ENCODE assay signal across 8 cellular contexts in the genomic region with DNA sequence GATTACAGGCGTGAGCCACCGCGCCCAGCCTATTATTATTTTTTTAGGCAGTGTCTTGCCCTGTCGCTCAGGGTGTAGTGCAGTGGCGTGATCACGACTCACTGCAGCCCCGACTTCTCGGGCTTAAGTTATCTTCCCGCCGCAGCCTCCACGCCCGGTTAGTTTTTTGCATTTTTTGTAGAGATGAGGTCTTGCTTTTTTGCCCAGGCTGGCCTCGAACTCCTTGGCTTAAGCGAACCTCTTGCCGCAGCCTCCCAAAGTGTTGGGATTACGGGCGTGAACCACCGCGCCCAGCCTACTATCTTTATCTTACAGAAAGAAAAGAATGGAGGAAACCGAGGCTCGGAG. TPM values are rescaled to one million over a fixed set of nuclear protein-coding genes. Genes with fewer than 3 reads are reported as not detected.
DNase-seq lines count a peak whose midpoint lies in the region; ATAC-seq and TF ChIP-seq lines count a peak whose summit lies in the region.

No MANE protein-coding gene starts in this region.

- no peak for TF ChIP-seq POLR2A in tibial nerve (IDR thresholded peaks at IDR 0.05)

- intact Hi-C loops in activated naive CD4-positive, alpha-beta T cell treated with anti-CD3 and anti-CD28 coated beads for 36 hours (cut with micrococcal nuclease), result loop anchor here (1.0 to 10.0 kb wide), 3 partner anchors 9 to 823 kb away; a partner anchor contains a TSS
- intact Hi-C loops in left colon (cut with DNase I, micrococcal nuclease), result no loop called here

- DNase-seq in activated naive CD4-positive, alpha-beta T cell treated with anti-CD3 and anti-CD28 coated beads for 36 hours, result no peak
- DNase-seq in activated naive CD4-positive, alpha-beta T cell (lab: John Stamatoyannopoulos, UW), result no peak
- DNase-seq in activated naive CD8-positive, alpha-beta T cell treated with anti-CD3 and anti-CD28 coated beads, Interleukin-2, amount 10 ng/mL, durations not matched to agents 7 days and 5 days, result no peak
- DNase-seq in left colon, result no peak
- no peak for DNase-seq in tibial nerve (ENCODE audit: low spot score in 2 of 2)
- no peak for DNase-seq in MV-4-11 (lab: John Stamatoyannopoulos, UW)
- no peak for DNase-seq in NCI-H2029 (lab: John Stamatoyannopoulos, UW)

- H3K9me3 ChIP-seq in tibial nerve, result no peaks in the 10 kb centered on the region

- peaks cover 17% of the 10 kb centered on the region for H3K36me3 Mint-ChIP-seq in activated naive CD4-positive, alpha-beta T cell treated with anti-CD3 and anti-CD28 coated beads for 36 hours (ENCODE audit: low read depth)
- no peaks in the 10 kb centered on the region for H3K36me3 Mint-ChIP-seq in activated naive CD8-positive, alpha-beta T cell treated with anti-CD3 and anti-CD28 coated beads, Interleukin-2, amount 10 ng/mL, durations not matched to agents 7 days and 5 days

- TF ChIP-seq EP300 in tibial nerve (IDR thresholded peaks at IDR 0.05), result no peak

- peak overlapping the region; percentile 91 for H3K27ac Mint-ChIP-seq in activated naive CD4-positive, alpha-beta T cell treated with anti-CD3 and anti-CD28 coated beads for 36 hours
- H3K27ac Mint-ChIP-seq in activated naive CD8-positive, alpha-beta T cell treated with anti-CD3 and anti-CD28 coated beads, Interleukin-2, amount 10 ng/mL, durations not matched to agents 7 days and 5 days, result peak overlapping the region; percentile 98

- ATAC-seq in activated naive CD8-positive, alpha-beta T cell treated with anti-CD3 and anti-CD28 coated beads, Interleukin-2, amount 10 ng/mL, durations not matched to agents 7 days and 5 days (ENCODE audit: low read depth), result no peak
- ATAC-seq in left colon, result peak; percentile 4
- no peak for ATAC-seq in GM19395 (IDR thresholded peaks at IDR 0.05; ENCODE audit: unreplicated experiment)

- POLR2A ChIA-PET in activated naive CD8-positive, alpha-beta T cell treated with anti-CD3 and anti-CD28 coated beads, Interleukin-2, amount 10 ng/mL, durations not matched to agents 7 days and 5 days (lab: Charles Lee), result interaction anchor here (0.6 to 1.3 kb wide), 6 partner anchors 8 to 561 kb away, joined by 3 to 9 read pairs (median 3); no protein-coding TSS in a partner anchor

- CTCF ChIA-PET in activated naive CD4-positive, alpha-beta T cell treated with anti-CD3 and anti-CD28 coated beads for 36 hours (lab: Charles Lee), result no interaction called here

- no peak for TF ChIP-seq CTCF in tibial nerve (IDR thresholded peaks at IDR 0.05)

- H3K4me1 ChIP-seq in tibial nerve, result peaks cover 0 to 48% (median 31%) of the 10 kb centered on the region in 4 donors

- no peaks in the 10 kb centered on the region for H3K27me3 ChIP-seq in tibial nerve

- no peaks in the 10 kb centered on the region for H3K36me3 ChIP-seq in tibial nerve

- peak overlapping the region; percentile 97 to 99 (median 98) for H3K27ac ChIP-seq in tibial nerve

- peak overlapping the region; percentile 83 for H3K4me3 Mint-ChIP-seq in activated naive CD4-positive, alpha-beta T cell treated with anti-CD3 and anti-CD28 coated beads for 36 hours
- H3K4me3 Mint-ChIP-seq in activated naive CD8-positive, alpha-beta T cell treated with anti-CD3 and anti-CD28 coated beads, Interleukin-2, amount 10 ng/mL, durations not matched to agents 7 days and 5 days, result peak overlapping the region; percentile 87

- H3K4me3 ChIP-seq in tibial nerve, result peak overlapping the region; percentile 80 to 98 (median 86)

- 5 to 7% methylated on average over 21 of the region's 21 CpGs for WGBS in tibial nerve, 2 donors

- H3K9me3 Mint-ChIP-seq in activated naive CD4-positive, alpha-beta T cell treated with anti-CD3 and anti-CD28 coated beads for 36 hours, result no peaks in the 10 kb centered on the region
- no peaks in the 10 kb centered on the region for H3K9me3 Mint-ChIP-seq in activated naive CD8-positive, alpha-beta T cell treated with anti-CD3 and anti-CD28 coated beads, Interleukin-2, amount 10 ng/mL, durations not matched to agents 7 days and 5 days

- H3K4me1 Mint-ChIP-seq in activated naive CD4-positive, alpha-beta T cell treated with anti-CD3 and anti-CD28 coated beads for 36 hours (ENCODE audit: low read depth), result peaks cover 38% of the 10 kb centered on the region
- peaks cover 26% of the 10 kb centered on the region for H3K4me1 Mint-ChIP-seq in activated naive CD8-positive, alpha-beta T cell treated with anti-CD3 and anti-CD28 coated beads, Interleukin-2, amount 10 ng/mL, durations not matched to agents 7 days and 5 days

- no peaks in the 10 kb centered on the region for H3K27me3 Mint-ChIP-seq in activated naive CD4-positive, alpha-beta T cell treated with anti-CD3 and anti-CD28 coated beads for 36 hours (ENCODE audit: low read depth)
- peaks cover 3% of the 10 kb centered on the region for H3K27me3 Mint-ChIP-seq in activated naive CD8-positive, alpha-beta T cell treated with anti-CD3 and anti-CD28 coated beads, Interleukin-2, amount 10 ng/mL, durations not matched to agents 7 days and 5 days

RNA-seq across cellular contexts. Expression of a gene that starts 0.5 kb away (rescaled TPM):
- 100 to 1,000 TPM; 137 to 141 TPM for total RNA-seq in activated naive CD4-positive, alpha-beta T cell treated with anti-CD3 and anti-CD28 coated beads for 36 hours
- 10 to 100 TPM; 82.3 to 82.7 TPM for total RNA-seq in activated naive CD8-positive, alpha-beta T cell treated with anti-CD3 and anti-CD28 coated beads, Interleukin-2, amount 10 ng/mL, durations not matched to agents 7 days and 5 days
- total RNA-seq in left colon (10 to 100 TPM; 65.1 to 69.1 TPM), tibial nerve (100 to 1,000 TPM in 3 of 4 donors, 10 to 100 TPM in 1; 90.6 to 136 (median 110) TPM)

RNA-seq across cellular contexts. Expression of a gene that starts 8.8 kb away (rescaled TPM):
- total RNA-seq in activated naive CD4-positive, alpha-beta T cell treated with anti-CD3 and anti-CD28 coated beads for 36 hours, result 1,000 to 10,000 TPM; 2,358 to 2,432 TPM
- total RNA-seq in activated naive CD8-positive, alpha-beta T cell treated with anti-CD3 and anti-CD28 coated beads, Interleukin-2, amount 10 ng/mL, durations not matched to agents 7 days and 5 days, result 1,000 to 10,000 TPM; 1,069 to 1,087 TPM
- total RNA-seq in left colon (100 to 1,000 TPM; 774 to 778 TPM), tibial nerve (1,000 to 10,000 TPM in 3 of 4 donors, 100 to 1,000 TPM in 1; 947 to 1,473 (median 1,061) TPM)

RNA-seq across cellular contexts. Expression of a gene that starts 36.0 kb away (rescaled TPM):
- total RNA-seq in activated naive CD4-positive, alpha-beta T cell treated with anti-CD3 and anti-CD28 coated beads for 36 hours, result 10 to 100 TPM; 17.6 to 19.2 TPM
- total RNA-seq in activated naive CD8-positive, alpha-beta T cell treated with anti-CD3 and anti-CD28 coated beads, Interleukin-2, amount 10 ng/mL, durations not matched to agents 7 days and 5 days, result 10 to 100 TPM; 45.8 to 47.0 TPM
- 10 to 100 TPM; 49.3 to 61.3 TPM for total RNA-seq in left colon
- total RNA-seq in tibial nerve, result 10 to 100 TPM; 43.0 to 70.5 (median 58.5) TPM
